ENCODE assay signal across 2 cellular contexts in the genomic region with DNA sequence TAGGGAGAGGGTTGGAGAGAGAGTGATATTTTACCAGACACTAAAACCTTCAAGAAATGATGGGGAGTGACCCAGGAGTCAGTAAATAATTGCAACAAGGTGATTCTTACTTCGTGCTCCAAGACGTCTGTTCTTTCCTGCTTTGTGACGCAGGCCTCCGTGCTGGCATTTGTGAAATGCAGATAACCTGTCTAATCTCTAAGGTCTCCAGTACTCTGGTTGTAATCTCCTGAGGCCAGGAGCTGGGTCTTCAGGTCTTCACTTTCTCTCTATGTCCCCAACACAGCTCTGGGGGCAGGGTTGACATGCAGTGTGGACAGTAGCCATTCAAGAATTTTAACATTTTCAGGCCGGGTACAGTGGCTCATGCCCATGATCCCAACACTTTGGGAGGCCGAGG.
TF ChIP-seq lines count a peak whose summit lies in the region.

No MANE protein-coding gene starts in this region.

TF ChIP-seq in GM23338, 12 proteins besides CTCF, POLR2A, EP300 and RAD21 (continued from another document):
- TF ChIP-seq, protein P1, sequence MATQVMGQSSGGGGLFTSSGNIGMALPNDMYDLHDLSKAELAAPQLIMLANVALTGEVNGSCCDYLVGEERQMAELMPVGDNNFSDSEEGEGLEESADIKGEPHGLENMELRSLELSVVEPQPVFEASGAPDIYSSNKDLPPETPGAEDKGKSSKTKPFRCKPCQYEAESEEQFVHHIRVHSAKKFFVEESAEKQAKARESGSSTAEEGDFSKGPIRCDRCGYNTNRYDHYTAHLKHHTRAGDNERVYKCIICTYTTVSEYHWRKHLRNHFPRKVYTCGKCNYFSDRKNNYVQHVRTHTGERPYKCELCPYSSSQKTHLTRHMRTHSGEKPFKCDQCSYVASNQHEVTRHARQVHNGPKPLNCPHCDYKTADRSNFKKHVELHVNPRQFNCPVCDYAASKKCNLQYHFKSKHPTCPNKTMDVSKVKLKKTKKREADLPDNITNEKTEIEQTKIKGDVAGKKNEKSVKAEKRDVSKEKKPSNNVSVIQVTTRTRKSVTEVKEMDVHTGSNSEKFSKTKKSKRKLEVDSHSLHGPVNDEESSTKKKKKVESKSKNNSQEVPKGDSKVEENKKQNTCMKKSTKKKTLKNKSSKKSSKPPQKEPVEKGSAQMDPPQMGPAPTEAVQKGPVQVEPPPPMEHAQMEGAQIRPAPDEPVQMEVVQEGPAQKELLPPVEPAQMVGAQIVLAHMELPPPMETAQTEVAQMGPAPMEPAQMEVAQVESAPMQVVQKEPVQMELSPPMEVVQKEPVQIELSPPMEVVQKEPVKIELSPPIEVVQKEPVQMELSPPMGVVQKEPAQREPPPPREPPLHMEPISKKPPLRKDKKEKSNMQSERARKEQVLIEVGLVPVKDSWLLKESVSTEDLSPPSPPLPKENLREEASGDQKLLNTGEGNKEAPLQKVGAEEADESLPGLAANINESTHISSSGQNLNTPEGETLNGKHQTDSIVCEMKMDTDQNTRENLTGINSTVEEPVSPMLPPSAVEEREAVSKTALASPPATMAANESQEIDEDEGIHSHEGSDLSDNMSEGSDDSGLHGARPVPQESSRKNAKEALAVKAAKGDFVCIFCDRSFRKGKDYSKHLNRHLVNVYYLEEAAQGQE (IDR thresholded peaks at IDR 0.05; ENCODE audit: unreplicated experiment), result no peak
- no peak for TF ChIP-seq JUNB (IDR thresholded peaks at IDR 0.05; ENCODE audit: unreplicated experiment)

TF ChIP-seq in K562, 482 proteins besides CTCF, POLR2A, EP300 and RAD21 (continued from another document and continues in another):
- TF ChIP-seq GABPA (tag; conservative IDR thresholded peaks at IDR 0.05; ENCODE audit: low read depth) (no peak), SREBF2 (CRISPR knock-in tag; IDR thresholded peaks at IDR 0.05) (no peak), SIN3A (IDR thresholded peaks at IDR 0.05; ENCODE audit: borderline replicate concordance in 2 of 2, control insufficient read depth in 1 of 2, low read depth in 2 of 2, low read length in 2 of 2) (no peak), MTF1 (CRISPR knock-in tag; IDR thresholded peaks at IDR 0.05; ENCODE audit: borderline replicate concordance) (no peak), GATAD2B (IDR thresholded peaks at IDR 0.05; ENCODE audit: borderline replicate concordance) (no peak), TAL1 (IDR thresholded peaks at IDR 0.05) (peak; percentile 94), ZKSCAN8 (CRISPR knock-in tag; IDR thresholded peaks at IDR 0.05) (no peak), SMARCE1 (IDR thresholded peaks at IDR 0.05) (peak; percentile 77; the same call in 1 of the 2 replicates), MCM2 (IDR thresholded peaks at IDR 0.05; ENCODE audit: low read depth) (no peak), TAF15 (IDR thresholded peaks at IDR 0.05; ENCODE audit: low read depth, low read length) (no peak), ZFX (CRISPR knock-in tag; IDR thresholded peaks at IDR 0.05) (peak; percentile 25; the same call in 1 of the 2 replicates), HNRNPH1 (optimal IDR thresholded peaks at IDR 0.05; ENCODE audit: low read depth, low read length) (no peak), ZNF232 (CRISPR knock-in tag; IDR thresholded peaks at IDR 0.05) (no peak), HDAC6 (IDR thresholded peaks at IDR 0.05; ENCODE audit: low read depth, low read length) (no peak), PML (IDR thresholded peaks at IDR 0.05; ENCODE audit: low read length) (peak; percentile 79)
- TF ChIP-seq, protein P2, sequence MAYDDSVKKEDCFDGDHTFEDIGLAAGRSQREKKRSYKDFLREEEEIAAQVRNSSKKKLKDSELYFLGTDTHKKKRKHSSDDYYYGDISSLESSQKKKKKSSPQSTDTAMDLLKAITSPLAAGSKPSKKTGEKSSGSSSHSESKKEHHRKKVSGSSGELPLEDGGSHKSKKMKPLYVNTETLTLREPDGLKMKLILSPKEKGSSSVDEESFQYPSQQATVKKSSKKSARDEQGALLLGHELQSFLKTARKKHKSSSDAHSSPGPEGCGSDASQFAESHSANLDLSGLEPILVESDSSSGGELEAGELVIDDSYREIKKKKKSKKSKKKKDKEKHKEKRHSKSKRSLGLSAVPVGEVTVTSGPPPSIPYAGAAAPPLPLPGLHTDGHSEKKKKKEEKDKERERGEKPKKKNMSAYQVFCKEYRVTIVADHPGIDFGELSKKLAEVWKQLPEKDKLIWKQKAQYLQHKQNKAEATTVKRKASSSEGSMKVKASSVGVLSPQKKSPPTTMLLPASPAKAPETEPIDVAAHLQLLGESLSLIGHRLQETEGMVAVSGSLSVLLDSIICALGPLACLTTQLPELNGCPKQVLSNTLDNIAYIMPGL (CRISPR knock-in tag; IDR thresholded peaks at IDR 0.05), result no peak
- TF ChIP-seq, protein P3, sequence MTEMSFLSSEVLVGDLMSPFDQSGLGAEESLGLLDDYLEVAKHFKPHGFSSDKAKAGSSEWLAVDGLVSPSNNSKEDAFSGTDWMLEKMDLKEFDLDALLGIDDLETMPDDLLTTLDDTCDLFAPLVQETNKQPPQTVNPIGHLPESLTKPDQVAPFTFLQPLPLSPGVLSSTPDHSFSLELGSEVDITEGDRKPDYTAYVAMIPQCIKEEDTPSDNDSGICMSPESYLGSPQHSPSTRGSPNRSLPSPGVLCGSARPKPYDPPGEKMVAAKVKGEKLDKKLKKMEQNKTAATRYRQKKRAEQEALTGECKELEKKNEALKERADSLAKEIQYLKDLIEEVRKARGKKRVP (CRISPR knock-in tag; IDR thresholded peaks at IDR 0.05), result no peak
- TF ChIP-seq, protein P4, sequence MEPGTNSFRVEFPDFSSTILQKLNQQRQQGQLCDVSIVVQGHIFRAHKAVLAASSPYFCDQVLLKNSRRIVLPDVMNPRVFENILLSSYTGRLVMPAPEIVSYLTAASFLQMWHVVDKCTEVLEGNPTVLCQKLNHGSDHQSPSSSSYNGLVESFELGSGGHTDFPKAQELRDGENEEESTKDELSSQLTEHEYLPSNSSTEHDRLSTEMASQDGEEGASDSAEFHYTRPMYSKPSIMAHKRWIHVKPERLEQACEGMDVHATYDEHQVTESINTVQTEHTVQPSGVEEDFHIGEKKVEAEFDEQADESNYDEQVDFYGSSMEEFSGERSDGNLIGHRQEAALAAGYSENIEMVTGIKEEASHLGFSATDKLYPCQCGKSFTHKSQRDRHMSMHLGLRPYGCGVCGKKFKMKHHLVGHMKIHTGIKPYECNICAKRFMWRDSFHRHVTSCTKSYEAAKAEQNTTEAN (CRISPR knock-in tag; IDR thresholded peaks at IDR 0.05), result no peak
- TF ChIP-seq, protein P5, sequence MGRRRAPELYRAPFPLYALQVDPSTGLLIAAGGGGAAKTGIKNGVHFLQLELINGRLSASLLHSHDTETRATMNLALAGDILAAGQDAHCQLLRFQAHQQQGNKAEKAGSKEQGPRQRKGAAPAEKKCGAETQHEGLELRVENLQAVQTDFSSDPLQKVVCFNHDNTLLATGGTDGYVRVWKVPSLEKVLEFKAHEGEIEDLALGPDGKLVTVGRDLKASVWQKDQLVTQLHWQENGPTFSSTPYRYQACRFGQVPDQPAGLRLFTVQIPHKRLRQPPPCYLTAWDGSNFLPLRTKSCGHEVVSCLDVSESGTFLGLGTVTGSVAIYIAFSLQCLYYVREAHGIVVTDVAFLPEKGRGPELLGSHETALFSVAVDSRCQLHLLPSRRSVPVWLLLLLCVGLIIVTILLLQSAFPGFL (CRISPR knock-in tag; IDR thresholded peaks at IDR 0.05), result no peak
- TF ChIP-seq, protein P6, sequence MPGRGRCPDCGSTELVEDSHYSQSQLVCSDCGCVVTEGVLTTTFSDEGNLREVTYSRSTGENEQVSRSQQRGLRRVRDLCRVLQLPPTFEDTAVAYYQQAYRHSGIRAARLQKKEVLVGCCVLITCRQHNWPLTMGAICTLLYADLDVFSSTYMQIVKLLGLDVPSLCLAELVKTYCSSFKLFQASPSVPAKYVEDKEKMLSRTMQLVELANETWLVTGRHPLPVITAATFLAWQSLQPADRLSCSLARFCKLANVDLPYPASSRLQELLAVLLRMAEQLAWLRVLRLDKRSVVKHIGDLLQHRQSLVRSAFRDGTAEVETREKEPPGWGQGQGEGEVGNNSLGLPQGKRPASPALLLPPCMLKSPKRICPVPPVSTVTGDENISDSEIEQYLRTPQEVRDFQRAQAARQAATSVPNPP (IDR thresholded peaks at IDR 0.05; ENCODE audit: borderline replicate concordance, insufficient read depth, insufficient read length), result no peak
- TF ChIP-seq, protein P7, sequence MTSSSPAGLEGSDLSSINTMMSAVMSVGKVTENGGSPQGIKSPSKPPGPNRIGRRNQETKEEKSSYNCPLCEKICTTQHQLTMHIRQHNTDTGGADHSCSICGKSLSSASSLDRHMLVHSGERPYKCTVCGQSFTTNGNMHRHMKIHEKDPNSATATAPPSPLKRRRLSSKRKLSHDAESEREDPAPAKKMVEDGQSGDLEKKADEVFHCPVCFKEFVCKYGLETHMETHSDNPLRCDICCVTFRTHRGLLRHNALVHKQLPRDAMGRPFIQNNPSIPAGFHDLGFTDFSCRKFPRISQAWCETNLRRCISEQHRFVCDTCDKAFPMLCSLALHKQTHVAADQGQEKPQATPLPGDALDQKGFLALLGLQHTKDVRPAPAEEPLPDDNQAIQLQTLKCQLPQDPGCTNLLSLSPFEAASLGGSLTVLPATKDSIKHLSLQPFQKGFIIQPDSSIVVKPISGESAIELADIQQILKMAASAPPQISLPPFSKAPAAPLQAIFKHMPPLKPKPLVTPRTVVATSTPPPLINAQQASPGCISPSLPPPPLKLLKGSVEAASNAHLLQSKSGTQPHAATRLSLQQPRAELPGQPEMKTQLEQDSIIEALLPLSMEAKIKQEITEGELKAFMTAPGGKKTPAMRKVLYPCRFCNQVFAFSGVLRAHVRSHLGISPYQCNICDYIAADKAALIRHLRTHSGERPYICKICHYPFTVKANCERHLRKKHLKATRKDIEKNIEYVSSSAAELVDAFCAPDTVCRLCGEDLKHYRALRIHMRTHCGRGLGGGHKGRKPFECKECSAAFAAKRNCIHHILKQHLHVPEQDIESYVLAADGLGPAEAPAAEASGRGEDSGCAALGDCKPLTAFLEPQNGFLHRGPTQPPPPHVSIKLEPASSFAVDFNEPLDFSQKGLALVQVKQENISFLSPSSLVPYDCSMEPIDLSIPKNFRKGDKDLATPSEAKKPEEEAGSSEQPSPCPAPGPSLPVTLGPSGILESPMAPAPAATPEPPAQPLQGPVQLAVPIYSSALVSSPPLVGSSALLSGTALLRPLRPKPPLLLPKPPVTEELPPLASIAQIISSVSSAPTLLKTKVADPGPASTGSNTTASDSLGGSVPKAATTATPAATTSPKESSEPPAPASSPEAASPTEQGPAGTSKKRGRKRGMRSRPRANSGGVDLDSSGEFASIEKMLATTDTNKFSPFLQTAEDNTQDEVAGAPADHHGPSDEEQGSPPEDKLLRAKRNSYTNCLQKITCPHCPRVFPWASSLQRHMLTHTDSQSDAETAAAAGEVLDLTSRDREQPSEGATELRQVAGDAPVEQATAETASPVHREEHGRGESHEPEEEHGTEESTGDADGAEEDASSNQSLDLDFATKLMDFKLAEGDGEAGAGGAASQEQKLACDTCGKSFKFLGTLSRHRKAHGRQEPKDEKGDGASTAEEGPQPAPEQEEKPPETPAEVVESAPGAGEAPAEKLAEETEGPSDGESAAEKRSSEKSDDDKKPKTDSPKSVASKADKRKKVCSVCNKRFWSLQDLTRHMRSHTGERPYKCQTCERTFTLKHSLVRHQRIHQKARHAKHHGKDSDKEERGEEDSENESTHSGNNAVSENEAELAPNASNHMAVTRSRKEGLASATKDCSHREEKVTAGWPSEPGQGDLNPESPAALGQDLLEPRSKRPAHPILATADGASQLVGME (CRISPR knock-in tag; IDR thresholded peaks at IDR 0.05), result no peak
- TF ChIP-seq, protein P8, sequence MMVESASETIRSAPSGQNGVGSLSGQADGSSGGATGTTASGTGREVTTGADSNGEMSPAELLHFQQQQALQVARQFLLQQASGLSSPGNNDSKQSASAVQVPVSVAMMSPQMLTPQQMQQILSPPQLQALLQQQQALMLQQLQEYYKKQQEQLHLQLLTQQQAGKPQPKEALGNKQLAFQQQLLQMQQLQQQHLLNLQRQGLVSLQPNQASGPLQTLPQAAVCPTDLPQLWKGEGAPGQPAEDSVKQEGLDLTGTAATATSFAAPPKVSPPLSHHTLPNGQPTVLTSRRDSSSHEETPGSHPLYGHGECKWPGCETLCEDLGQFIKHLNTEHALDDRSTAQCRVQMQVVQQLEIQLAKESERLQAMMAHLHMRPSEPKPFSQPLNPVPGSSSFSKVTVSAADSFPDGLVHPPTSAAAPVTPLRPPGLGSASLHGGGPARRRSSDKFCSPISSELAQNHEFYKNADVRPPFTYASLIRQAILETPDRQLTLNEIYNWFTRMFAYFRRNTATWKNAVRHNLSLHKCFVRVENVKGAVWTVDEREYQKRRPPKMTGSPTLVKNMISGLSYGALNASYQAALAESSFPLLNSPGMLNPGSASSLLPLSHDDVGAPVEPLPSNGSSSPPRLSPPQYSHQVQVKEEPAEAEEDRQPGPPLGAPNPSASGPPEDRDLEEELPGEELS (CRISPR knock-in tag; IDR thresholded peaks at IDR 0.05; ENCODE audit: borderline replicate concordance), result no peak
- TF ChIP-seq, protein P9, sequence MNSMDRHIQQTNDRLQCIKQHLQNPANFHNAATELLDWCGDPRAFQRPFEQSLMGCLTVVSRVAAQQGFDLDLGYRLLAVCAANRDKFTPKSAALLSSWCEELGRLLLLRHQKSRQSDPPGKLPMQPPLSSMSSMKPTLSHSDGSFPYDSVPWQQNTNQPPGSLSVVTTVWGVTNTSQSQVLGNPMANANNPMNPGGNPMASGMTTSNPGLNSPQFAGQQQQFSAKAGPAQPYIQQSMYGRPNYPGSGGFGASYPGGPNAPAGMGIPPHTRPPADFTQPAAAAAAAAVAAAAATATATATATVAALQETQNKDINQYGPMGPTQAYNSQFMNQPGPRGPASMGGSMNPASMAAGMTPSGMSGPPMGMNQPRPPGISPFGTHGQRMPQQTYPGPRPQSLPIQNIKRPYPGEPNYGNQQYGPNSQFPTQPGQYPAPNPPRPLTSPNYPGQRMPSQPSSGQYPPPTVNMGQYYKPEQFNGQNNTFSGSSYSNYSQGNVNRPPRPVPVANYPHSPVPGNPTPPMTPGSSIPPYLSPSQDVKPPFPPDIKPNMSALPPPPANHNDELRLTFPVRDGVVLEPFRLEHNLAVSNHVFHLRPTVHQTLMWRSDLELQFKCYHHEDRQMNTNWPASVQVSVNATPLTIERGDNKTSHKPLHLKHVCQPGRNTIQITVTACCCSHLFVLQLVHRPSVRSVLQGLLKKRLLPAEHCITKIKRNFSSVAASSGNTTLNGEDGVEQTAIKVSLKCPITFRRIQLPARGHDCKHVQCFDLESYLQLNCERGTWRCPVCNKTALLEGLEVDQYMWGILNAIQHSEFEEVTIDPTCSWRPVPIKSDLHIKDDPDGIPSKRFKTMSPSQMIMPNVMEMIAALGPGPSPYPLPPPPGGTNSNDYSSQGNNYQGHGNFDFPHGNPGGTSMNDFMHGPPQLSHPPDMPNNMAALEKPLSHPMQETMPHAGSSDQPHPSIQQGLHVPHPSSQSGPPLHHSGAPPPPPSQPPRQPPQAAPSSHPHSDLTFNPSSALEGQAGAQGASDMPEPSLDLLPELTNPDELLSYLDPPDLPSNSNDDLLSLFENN (IDR thresholded peaks at IDR 0.05; ENCODE audit: low read depth in 2 of 2, low read length in 2 of 2), result peak in 1 of 2 experiments; percentile 75; a peak in 2 of 4 replicates
- TF ChIP-seq, protein P10, sequence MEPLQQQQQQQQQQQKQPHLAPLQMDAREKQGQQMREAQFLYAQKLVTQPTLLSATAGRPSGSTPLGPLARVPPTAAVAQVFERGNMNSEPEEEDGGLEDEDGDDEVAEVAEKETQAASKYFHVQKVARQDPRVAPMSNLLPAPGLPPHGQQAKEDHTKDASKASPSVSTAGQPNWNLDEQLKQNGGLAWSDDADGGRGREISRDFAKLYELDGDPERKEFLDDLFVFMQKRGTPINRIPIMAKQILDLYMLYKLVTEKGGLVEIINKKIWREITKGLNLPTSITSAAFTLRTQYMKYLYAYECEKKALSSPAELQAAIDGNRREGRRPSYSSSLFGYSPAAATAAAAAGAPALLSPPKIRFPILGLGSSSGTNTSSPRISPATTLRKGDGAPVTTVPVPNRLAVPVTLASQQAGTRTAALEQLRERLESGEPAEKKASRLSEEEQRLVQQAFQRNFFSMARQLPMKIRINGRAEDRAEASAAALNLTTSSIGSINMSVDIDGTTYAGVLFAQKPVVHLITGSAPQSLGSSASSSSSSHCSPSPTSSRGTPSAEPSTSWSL (CRISPR knock-in tag; IDR thresholded peaks at IDR 0.05; ENCODE audit: borderline replicate concordance), result no peak
